8 cellular contexts compared by ENCODE assay signal in genomic region chr10:86439544-86439943, GRCh38.
DNase-seq lines count a peak whose midpoint lies in the region; ATAC-seq and TF ChIP-seq lines count a peak whose summit lies in the region.

No MANE protein-coding gene starts in this region.

- TF ChIP-seq CTCF in BE2C (IDR thresholded peaks at IDR 0.05; ENCODE audit: low read depth, low read length) (no peak), chondrocyte (IDR thresholded peaks at IDR 0.05) (peak; percentile 41), nephron (IDR thresholded peaks at IDR 0.05; ENCODE audit: unreplicated experiment in 3 of 3) (no peak), esophagus squamous epithelium (IDR thresholded peaks at IDR 0.05) (peak in 1 of 6 experiments; percentile 9)

- H3K4me3 ChIP-seq in BE2C (ENCODE audit: low read depth, low read length) (no peak overlapping the region), esophagus squamous epithelium (no peak overlapping the region)
- no peak overlapping the region for H3K4me3 ChIP-seq in Jurkat, Clone E6-1 (ENCODE audit: low read length)

- H3K27me3 Mint-ChIP-seq in chondrocyte (ENCODE audit: low read depth) (no peaks in the 10 kb centered on the region), nephron (ENCODE audit: low read depth) (no peaks in the 10 kb centered on the region)

- peaks cover 34% of the 10 kb centered on the region for H3K36me3 Mint-ChIP-seq in chondrocyte (ENCODE audit: low read depth)
- H3K36me3 Mint-ChIP-seq in nephron (ENCODE audit: low read depth), result peaks cover 77% of the 10 kb centered on the region

- no peak overlapping the region for H3K27ac ChIP-seq in esophagus squamous epithelium

- no peak for TF ChIP-seq POLR2A in esophagus squamous epithelium (IDR thresholded peaks at IDR 0.05)

- H3K4me1 ChIP-seq in BE2C (no peaks in the 10 kb centered on the region), esophagus squamous epithelium (peaks cover 0 to 4% (median 0%) of the 10 kb centered on the region in 3 donors)

- no peaks in the 10 kb centered on the region for H3K27me3 ChIP-seq in BE2C
- H3K27me3 ChIP-seq in esophagus squamous epithelium, result no peaks in the 10 kb centered on the region

- H3K4me1 Mint-ChIP-seq in chondrocyte (ENCODE audit: low read depth) (peaks cover 57% of the 10 kb centered on the region), nephron (peaks cover 8% of the 10 kb centered on the region)

- H3K4me3 Mint-ChIP-seq in chondrocyte (ENCODE audit: unreplicated experiment) (no peak overlapping the region), nephron (no peak overlapping the region)

- intact Hi-C loops in esophagus squamous epithelium (cut with DNase I), result no loop called here

- H3K27ac Mint-ChIP-seq in chondrocyte (ENCODE audit: unreplicated experiment) (peak overlapping the region; percentile 80), nephron (peak overlapping the region; percentile 24 to 90 (median 54))

- DNase-seq in BE2C (peak; percentile 28), chondrocyte (ENCODE audit: low spot score) (no peak), NCI-H1694 treated with DMSO at 0.1 percent for 48 hours (lab: John Stamatoyannopoulos, UW) (no peak), NCI-H1417 treated with DMSO at 0.1 percent for 48 hours (lab: John Stamatoyannopoulos, UW) (no peak), esophagus squamous epithelium (lab: John Stamatoyannopoulos, UW) (no peak)
- DNase-seq in Jurkat, Clone E6-1 (ENCODE audit: low read depth, low spot score), result peak; percentile 6

- 18 to 53% methylated on average over 1 of the region's 1 CpG for WGBS in esophagus squamous epithelium, 2 donors

- H3K9me3 Mint-ChIP-seq in chondrocyte (ENCODE audit: low read depth) (no peaks in the 10 kb centered on the region), nephron (no peaks in the 10 kb centered on the region)

- ATAC-seq in HG03442 (IDR thresholded peaks at IDR 0.05; ENCODE audit: unreplicated experiment), result no peak

- H3K9me3 ChIP-seq in BE2C (no peaks in the 10 kb centered on the region), esophagus squamous epithelium (no peaks in the 10 kb centered on the region)

- H3K36me3 ChIP-seq in BE2C, result peaks cover 37% of the 10 kb centered on the region
- H3K36me3 ChIP-seq in esophagus squamous epithelium, result peaks cover 12 to 100% (median 16%) of the 10 kb centered on the region in 3 donors

Comparison
In these comparisons a context has a peak if more than half of its experiments do, and no peak if none do; other contexts are left out.
1. DNase-seq: peak in BE2C (single experiment) and Jurkat, Clone E6-1 (single experiment); none in chondrocyte (single experiment), NCI-H1694 treated with DMSO at 0.1 percent for 48 hours (single experiment), NCI-H1417 treated with DMSO at 0.1 percent for 48 hours (single experiment) and esophagus squamous epithelium (single experiment).